In the genomic region with DNA sequence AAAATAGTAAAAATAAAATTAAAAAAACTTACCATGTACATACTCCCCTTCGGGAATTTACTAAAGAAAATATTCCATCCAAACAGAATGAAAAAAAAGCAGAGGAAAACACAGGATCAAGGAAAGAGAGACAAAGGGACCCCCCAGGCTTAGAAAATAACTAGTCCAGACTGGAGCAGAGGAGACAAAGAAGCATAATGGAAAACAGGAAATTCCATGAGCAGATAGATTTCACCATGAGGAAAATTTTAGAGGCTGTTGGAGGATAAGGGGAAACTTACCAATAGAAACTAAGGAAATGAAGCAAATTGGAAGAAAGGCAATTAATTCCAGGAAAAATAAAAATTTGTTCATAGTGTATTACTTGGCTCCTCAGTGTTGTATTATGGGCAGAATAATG, we compare ENCODE assay signal across 19 cellular contexts. TPM values are rescaled to one million over a fixed set of nuclear protein-coding genes. Genes with fewer than 3 reads are reported as not detected.
DNase-seq lines count a peak whose midpoint lies in the region; ATAC-seq and TF ChIP-seq lines count a peak whose summit lies in the region.
"Had no signal": no experiment of that assay in that cellular context is flagged by ENCODE, and none has a peak within 500 bp of the region (broad histone marks: within the 10 kb centered on the region; RNA-seq: fewer than 3 reads in every experiment).

No MANE protein-coding gene starts in this region.

- DNase-seq in PC-9, result no peak
- peak; percentile 9 for DNase-seq in dermis blood vessel endothelial cell
- DNase-seq in fibroblast of pulmonary artery (ENCODE audit: low read depth), result peak; percentile 30
- no peak for DNase-seq in left lobe of liver (ENCODE audit: low spot score)
- DNase-seq in DMS 273 (lab: John Stamatoyannopoulos, UW; ENCODE audit: unreplicated experiment), result no peak
- DNase-seq: CD4-positive, alpha-beta memory T cell; DND-41; EL; GOT3; H7; HFFc6; KBM-7 had no signal

- intact Hi-C loops in PC-9 (cut with micrococcal nuclease; ENCODE audit: unreplicated experiment), result no loop called here

- H3K9me3 ChIP-seq in PC-9 (ENCODE audit: insufficient read depth, low read depth), result no peaks in the 10 kb centered on the region
- H3K9me3 ChIP-seq: BLaER1 had no signal

- H3K9me2 ChIP-seq in PC-9 (ENCODE audit: insufficient read depth), result no peaks in the 10 kb centered on the region

- peak overlapping the region; percentile 65; the same call in 1 of the 2 replicates for H3K4me2 ChIP-seq in PC-9
- H3K4me2 ChIP-seq: BLaER1 had no signal

- H3K27me3 ChIP-seq in PC-9 (ENCODE audit: insufficient read depth, low read depth), result no peaks in the 10 kb centered on the region
- H3K27me3 ChIP-seq: BLaER1 had no signal

- ATAC-seq in GM18873 (IDR thresholded peaks at IDR 0.05; ENCODE audit: low FRiP score, unreplicated experiment) (no peak), left lobe of liver (no peak), GM19467 (IDR thresholded peaks at IDR 0.05; ENCODE audit: unreplicated experiment) (no peak)
- ATAC-seq: GM12878, HCT116, HepG2 had no signal

- H3K4me3 ChIP-seq in PC-9 (no peak overlapping the region), fibroblast of pulmonary artery (replicated peaks; ENCODE audit: low read depth, low read length) (no peak overlapping the region)
- H3K4me3 ChIP-seq: BLaER1, GM12878 had no signal

- H3K27ac ChIP-seq in PC-9, result peak overlapping the region; percentile 100
- H3K27ac ChIP-seq: BLaER1 had no signal

- no peak overlapping the region for H2AFZ ChIP-seq in PC-9

- peaks cover 37% of the 10 kb centered on the region for H3K4me1 ChIP-seq in PC-9 (replicated peaks; ENCODE audit: insufficient read depth)

- POLR2A ChIA-PET in PC-9 (lab: Charles Lee; ENCODE audit: unreplicated experiment), result no interaction called here

- no TSS peak for BruUV-seq in PC-9 (replicated peaks; lab: Mats Ljungman, UMichigan)

- no peak for TF ChIP-seq CTCF in PC-9 (conservative IDR thresholded peaks at IDR 0.05)
- no peak for TF ChIP-seq CTCF in fibroblast of pulmonary artery (IDR thresholded peaks at IDR 0.05; ENCODE audit: low read length, missing control alignments)

- H3K79me2 ChIP-seq in PC-9 (ENCODE audit: low read depth), result no peaks in the 10 kb centered on the region

- peaks cover 10% of the 10 kb centered on the region; the same call in 1 of the 2 replicates for H3K36me3 ChIP-seq in PC-9 (ENCODE audit: low read depth)

- no peaks in the 10 kb centered on the region for H4K20me1 ChIP-seq in PC-9 (ENCODE audit: insufficient read depth)
- H4K20me1 ChIP-seq: BLaER1 had no signal

- H3F3A ChIP-seq in PC-9 (ENCODE audit: insufficient read depth, low read depth), result peaks cover 31% of the 10 kb centered on the region

- CTCF ChIA-PET in PC-9 (lab: Charles Lee), result interaction anchor here (0.7 kb wide), 1 partner anchor 1413 kb away, joined by 3 read pairs; no protein-coding TSS in a partner anchor

RNA-seq across cellular contexts. Expression of gene SLC27A2, which starts 36.7 kb away (rescaled TPM):
- total RNA-seq in PC-9 (2021) (5.8 and 7.5 TPM in 2 replicates), dermis blood vessel endothelial cell (5.1 and 7.1 TPM in 2 replicates), left lobe of liver (153 TPM)
- total RNA-seq: G401 had no signal

RNA-seq across cellular contexts. Expression of gene HDC, which starts 46.8 kb away (rescaled TPM):
- not detected in 2 replicates for total RNA-seq in PC-9 (2021)
- total RNA-seq in dermis blood vessel endothelial cell, result not detected in 2 replicates
- total RNA-seq in left lobe of liver, result 0.23 TPM
- total RNA-seq: CD4-positive, alpha-beta memory T cell; G401; GM12878; H7; HepG2 had no signal

Comparison
In these comparisons a context has a peak if more than half of its experiments do, and no peak if none do; other contexts are left out.
1. DNase-seq: peak in dermis blood vessel endothelial cell (single experiment) and fibroblast of pulmonary artery (single experiment); none in PC-9 (0 of 2), left lobe of liver (single experiment) and DMS 273 (single experiment).
2. RNA of gene SLC27A2, which starts 36.7 kb away (total RNA-seq): 153 TPM in left lobe of liver (single experiment); 5.8 to 7.5 TPM in PC-9 and 5.1 to 7.1 TPM in dermis blood vessel endothelial cell; every median in the first group is over 10 times any median in the second.